Comparison of ENCODE assay signal across 8 cellular contexts in the genomic region with DNA sequence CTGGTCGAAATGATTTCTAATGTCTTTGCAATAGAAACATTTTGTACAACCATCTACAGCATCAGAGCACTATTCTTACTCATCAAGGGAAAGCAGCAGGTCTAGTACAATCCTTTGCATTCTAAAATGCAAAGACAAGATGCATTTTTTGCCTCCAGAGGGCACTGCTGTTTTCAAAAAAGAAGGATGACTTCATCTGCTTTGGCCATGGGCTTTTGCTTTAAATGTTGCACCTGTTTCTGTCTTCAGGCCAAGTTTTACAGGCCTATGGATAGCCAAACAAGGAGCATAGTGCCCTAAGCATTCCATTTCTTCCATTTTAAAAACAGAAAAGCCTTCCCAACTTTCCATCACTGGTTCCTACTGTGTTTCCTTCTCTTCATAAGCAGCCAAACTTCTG. TPM values are rescaled to one million over a fixed set of nuclear protein-coding genes. Genes with fewer than 3 reads are reported as not detected.
DNase-seq lines count a peak whose midpoint lies in the region; ATAC-seq and TF ChIP-seq lines count a peak whose summit lies in the region.

No MANE protein-coding gene starts in this region.

- no peak overlapping the region for H3K4me3 ChIP-seq in prostate gland

- DNase-seq in EH (ENCODE audit: low read depth), result peak; percentile 63
- DNase-seq in NCI-H82 treated with DMSO at 0.1 percent for 48 hours (lab: John Stamatoyannopoulos, UW; ENCODE audit: unreplicated experiment), result peak; percentile 12
- DNase-seq in activated CD8-positive, alpha-beta memory T cell treated with anti-CD3 and anti-CD28 coated beads, Interleukin-2, amount 50 U/mL, for 4 hours, result peak; percentile 54
- peak; percentile 77 for DNase-seq in fibroblast of peridontal ligament (ENCODE audit: extremely low read depth)
- peak; percentile 67 for DNase-seq in prostate gland (ENCODE audit: low spot score)

- WGBS in prostate gland, result 95% methylated on average over 1 of the region's 1 CpG

- H3K9me3 ChIP-seq in prostate gland, result no peaks in the 10 kb centered on the region

- peaks cover 0 to 7% of the 10 kb centered on the region in 2 donors for H3K36me3 ChIP-seq in prostate gland

- H3K27ac ChIP-seq in prostate gland, result no peak overlapping the region

- ATAC-seq in HG03342 (IDR thresholded peaks at IDR 0.05; ENCODE audit: unreplicated experiment), result peak; percentile 38
- ATAC-seq in GM21360 (IDR thresholded peaks at IDR 0.05; ENCODE audit: unreplicated experiment), result no peak
- ATAC-seq in HG03457 (IDR thresholded peaks at IDR 0.05; ENCODE audit: unreplicated experiment), result no peak

- peaks cover 7% of the 10 kb centered on the region for H3K4me1 ChIP-seq in prostate gland (replicated peaks)

- intact Hi-C loops in prostate gland (cut with DNase I), result loop anchor here (2.0 to 5.0 kb wide), 2 partner anchors 118 to 237 kb away; partner anchors contain the start of gene SLC49A4

- no peaks in the 10 kb centered on the region for H3K27me3 ChIP-seq in prostate gland (replicated peaks; ENCODE audit: insufficient read depth)

- peak; percentile 31 to 79 (median 63) for TF ChIP-seq CTCF in prostate gland (IDR thresholded peaks at IDR 0.05)

- TF ChIP-seq POLR2A in prostate gland (IDR thresholded peaks at IDR 0.05), result no peak

RNA-seq across cellular contexts. Expression of gene PARP9, which starts 3.4 kb away (rescaled TPM):
- 10 to 100 TPM; 30.4 to 41.7 TPM for total RNA-seq in prostate gland

RNA-seq across cellular contexts. Expression of gene DTX3L, which starts 3.5 kb away (rescaled TPM):
- 10 to 100 TPM; 22.8 to 46.3 TPM for total RNA-seq in prostate gland

RNA-seq across cellular contexts. Expression of gene PARP15, which starts 16.8 kb away (rescaled TPM):
- total RNA-seq in prostate gland, result 1 to 10 TPM in 1 of 2 donors, under 1 TPM in 1; 0.23 to 2.7 TPM

RNA-seq across cellular contexts. Expression of gene KPNA1, which starts 45.9 kb away (rescaled TPM):
- 10 to 100 TPM; 27.1 to 38.7 TPM for total RNA-seq in prostate gland

Comparison
In these comparisons a context has a peak if more than half of its experiments do, and no peak if none do; other contexts are left out.
1. DNase-seq: peak in every context shown above with its lines; median percentile 77 in fibroblast of peridontal ligament; 67 in prostate gland; 63 in EH; 54 in activated CD8-positive, alpha-beta memory T cell treated with anti-CD3 and anti-CD28 coated beads, Interleukin-2, amount 50 U/mL, for 4 hours; 12 in NCI-H82 treated with DMSO at 0.1 percent for 48 hours.